8 cellular contexts compared by ENCODE assay signal in the genomic region with DNA sequence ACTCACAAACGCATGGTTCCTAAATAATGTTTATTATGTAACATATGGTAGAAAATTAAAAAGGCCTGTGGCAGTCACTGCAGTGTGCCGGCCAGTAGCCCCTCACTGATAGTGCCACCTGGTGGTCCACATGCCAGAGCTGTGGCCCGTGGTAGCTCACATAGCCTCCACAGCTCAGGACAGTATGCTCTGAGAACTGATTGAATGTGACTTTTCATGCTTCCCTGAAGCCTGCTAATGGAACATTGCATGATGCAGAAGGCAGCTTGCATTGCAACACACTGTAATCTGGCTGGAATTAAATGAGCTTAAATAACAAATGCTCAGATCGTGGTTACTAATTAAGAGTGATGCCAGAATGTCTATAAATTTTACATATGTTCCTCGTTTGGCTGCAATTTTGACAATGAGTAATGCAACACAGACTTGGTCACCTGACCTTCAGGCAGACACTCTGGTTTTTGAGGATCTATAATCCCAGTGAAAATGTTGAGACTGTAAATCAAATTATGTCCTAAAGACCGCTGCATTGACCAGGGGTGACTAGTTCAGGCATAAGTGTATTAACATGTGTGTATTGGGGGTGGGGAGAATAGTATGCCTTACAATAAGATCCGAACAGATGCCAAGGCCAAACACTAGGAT.
DNase-seq lines count a peak whose midpoint lies in the region; ATAC-seq and TF ChIP-seq lines count a peak whose summit lies in the region.

No MANE protein-coding gene starts in this region.

- no peaks in the 10 kb centered on the region for H3K9me3 ChIP-seq in RWPE2 (ENCODE audit: severe bottlenecking)

- H3K4me3 ChIP-seq in AG10803 (ENCODE audit: low read length) (0 out of 2 replicates have a peak overlapping the region, but pooled peaks have one; percentile 1), RWPE2 (ENCODE audit: severe bottlenecking) (no peak overlapping the region)

- DNase-seq in AG10803 (ENCODE audit: low read depth) (peak; percentile 97), GM20000 (ENCODE audit: low spot score) (peak; percentile 4), RWPE2 (ENCODE audit: low spot score) (no peak), foreskin keratinocyte (no peak)
- DNase-seq in effector CD8-positive, alpha-beta T cell (lab: John Stamatoyannopoulos, UW): no peak

- H3K4me1 ChIP-seq in RWPE2 (ENCODE audit: insufficient read depth, poor library complexity, severe bottlenecking) (peaks cover 15% of the 10 kb centered on the region), foreskin keratinocyte (no peaks in the 10 kb centered on the region)

- no peaks in the 10 kb centered on the region for H3K27me3 ChIP-seq in RWPE2 (ENCODE audit: insufficient read depth, poor library complexity, severe bottlenecking)
- H3K27me3 ChIP-seq in foreskin keratinocyte: peaks cover 3% of the 10 kb centered on the region

- TF ChIP-seq CTCF in AG10803 (conservative IDR thresholded peaks at IDR 0.05; ENCODE audit: low read length): peak; percentile 59
- TF ChIP-seq CTCF in GM20000 (IDR thresholded peaks at IDR 0.05; ENCODE audit: extremely low read depth, missing control alignments): no peak
- TF ChIP-seq CTCF in RWPE2 (IDR thresholded peaks at IDR 0.05; ENCODE audit: poor library complexity, severe bottlenecking): peak; percentile 28
- TF ChIP-seq CTCF in foreskin keratinocyte (conservative IDR thresholded peaks at IDR 0.05): peak; percentile 41

- H3K27ac ChIP-seq in RWPE2 (ENCODE audit: poor library complexity, severe bottlenecking) (peak overlapping the region; percentile 23), foreskin keratinocyte (no peak overlapping the region)

- no peaks in the 10 kb centered on the region for H3K36me3 ChIP-seq in RWPE2 (ENCODE audit: low read depth)

- ATAC-seq in RWPE2 (ENCODE audit: low read depth) (0 out of 3 replicates have a peak, but pooled peaks have one; percentile 17), foreskin keratinocyte (peak; percentile 10), GM21367 (IDR thresholded peaks at IDR 0.05; ENCODE audit: unreplicated experiment) (no peak), GM21737 (IDR thresholded peaks at IDR 0.05; ENCODE audit: unreplicated experiment) (no peak), GM21447 (IDR thresholded peaks at IDR 0.05; ENCODE audit: unreplicated experiment) (no peak)

Comparison
In these comparisons a context has a peak if more than half of its experiments do, and no peak if none do; other contexts are left out.
1. DNase-seq: peak in AG10803 (single experiment) and GM20000 (single experiment); none in RWPE2 (single experiment), foreskin keratinocyte (0 of 2) and effector CD8-positive, alpha-beta T cell (single experiment).
2. ATAC-seq: peak in RWPE2 (single experiment) and foreskin keratinocyte (single experiment); none in GM21367 (single experiment), GM21737 (single experiment) and GM21447 (single experiment).